In the genomic region with DNA sequence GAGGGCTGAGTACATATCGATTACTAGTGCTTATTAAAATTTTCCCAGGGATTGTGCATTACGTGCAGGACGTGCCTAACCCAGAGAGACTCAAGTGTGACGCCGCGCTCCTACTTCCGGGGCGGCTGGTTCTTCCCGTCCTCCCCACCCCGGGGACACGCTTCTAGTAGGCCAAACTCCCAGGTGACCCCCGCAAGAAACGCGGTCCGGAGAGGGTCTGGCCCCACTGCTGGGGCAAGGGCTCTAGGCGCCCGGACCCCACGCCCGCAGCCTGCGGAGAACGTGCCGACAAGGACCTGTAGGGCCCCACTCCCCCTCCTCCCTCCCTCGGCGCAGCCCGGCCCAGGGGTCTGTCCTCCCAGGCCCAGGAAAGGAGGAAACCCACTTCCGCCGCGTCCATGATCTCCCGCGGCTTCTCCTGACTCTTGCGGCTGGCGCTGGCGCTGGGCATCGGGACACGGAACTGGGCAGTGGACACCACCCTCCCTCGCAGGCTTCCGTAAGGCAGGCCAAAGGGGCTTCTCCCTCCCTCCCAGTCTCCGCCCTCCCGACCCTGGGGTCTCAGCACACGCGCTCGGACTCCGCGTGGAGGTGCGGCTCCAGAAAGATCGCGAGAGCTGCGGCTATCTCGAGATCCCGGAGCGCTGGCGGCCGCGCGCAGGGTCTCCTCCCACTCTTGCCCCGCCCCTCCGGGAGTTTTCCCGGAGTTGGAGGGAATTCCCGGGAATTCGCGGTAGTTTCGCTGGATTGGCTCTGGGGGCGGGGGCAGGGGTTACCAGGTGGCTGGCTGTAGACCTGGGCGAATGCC, we compare ENCODE assay signal across 8 cellular contexts. TPM values are rescaled to one million over a fixed set of nuclear protein-coding genes. Genes with fewer than 3 reads are reported as not detected.
DNase-seq lines count a peak whose midpoint lies in the region; ATAC-seq lines count a peak whose summit lies in the region.

A gene (minus strand): TSS at position 609 of the 808 bp plus-strand sequence. CDS start 158 bp downstream, at position 451.

- in situ Hi-C loops in endometrial microvascular endothelial cells (cut with HindIII; ENCODE audit: inconsistent ontology term, low pct_unique_long_range_greater_than_20kb, low sequenced_read_pairs) = no loop called here

- H3K9me3 ChIP-seq in HUES48 (ENCODE audit: control insufficient read depth, insufficient read depth, low read length) (no peaks in the 10 kb centered on the region), NT2/D1 (ENCODE audit: insufficient read depth, low read length) (peaks cover 7% of the 10 kb centered on the region; the same call in 1 of the 2 replicates)

- H3K27me3 ChIP-seq in HUES48 (ENCODE audit: control insufficient read depth, insufficient read depth, low read length) = no peaks in the 10 kb centered on the region
- H3K27me3 ChIP-seq in NT2/D1 (ENCODE audit: insufficient read depth, insufficient read length) = no peaks in the 10 kb centered on the region

- H3K9ac ChIP-seq in HUES48 (ENCODE audit: low read depth, low read length) = peak within 1 kb of the TSS; percentile 91
- peak within 1 kb of the TSS; percentile 97 for H3K9ac ChIP-seq in NT2/D1 (ENCODE audit: insufficient read length, low read depth)

- peaks cover 29% of the 10 kb centered on the region for H3K36me3 ChIP-seq in HUES48 (ENCODE audit: control insufficient read depth, insufficient read depth, low read length)
- peaks cover 32% of the 10 kb centered on the region for H3K36me3 ChIP-seq in NT2/D1 (ENCODE audit: insufficient read depth, insufficient read length, low read length)

- peak within 1 kb of the TSS; percentile 84 for H3K4me3 ChIP-seq in HUES48 (ENCODE audit: low read depth, low read length)
- peak within 1 kb of the TSS; percentile 95 for H3K4me3 ChIP-seq in NT2/D1 (ENCODE audit: insufficient read length, low read depth)

- ATAC-seq in GM21423 (IDR thresholded peaks at IDR 0.05; ENCODE audit: unreplicated experiment) = peak; percentile 80

- H3K4me1 ChIP-seq in HUES48 (ENCODE audit: control insufficient read depth, insufficient read depth, low read length) (peaks cover 12% of the 10 kb centered on the region), NT2/D1 (ENCODE audit: insufficient read depth, insufficient read length) (no peaks in the 10 kb centered on the region)

- DNase-seq in D341Med (ENCODE audit: low spot score) = peak; percentile 95
- peak; percentile 81 for DNase-seq in NT2/D1 (ENCODE audit: low read depth, low spot score)
- peak; percentile 43 for DNase-seq in activated CD8-positive, alpha-beta memory T cell treated with anti-CD3 and anti-CD28 coated beads, Interleukin-2, amount 50 U/mL, for 24 hours (ENCODE audit: extremely low read depth)
- DNase-seq in mesenteric fat pad (ENCODE audit: low spot score) = peak; percentile 97
- DNase-seq in stimulated activated CD8-positive, alpha-beta memory T cell treated with anti-CD3 and anti-CD28 coated beads, Interleukin-15, amount 100 ng/mL, for 1 hour (ENCODE audit: low read depth) = peak; percentile 54

- H3K27ac ChIP-seq in HUES48 (ENCODE audit: low read depth, low read length) = peak within 1 kb of the TSS; percentile 82

RNA-seq across cellular contexts. Expression of the gene that starts here (rescaled TPM):
- total RNA-seq in endometrial microvascular endothelial cells (ENCODE audit: inconsistent ontology term) = 64.6 TPM
- 62.8 TPM for total RNA-seq in mesenteric fat pad

Comparison
In these comparisons a context has a peak if more than half of its experiments do, and no peak if none do; other contexts are left out.
1. Peak in every context shown above with its lines: DNase-seq, ATAC-seq, H3K4me3 ChIP-seq and H3K27ac ChIP-seq.
2. DNase-seq: peak in every context shown above with its lines; median percentile 97 in mesenteric fat pad; 95 in D341Med; 81 in NT2/D1; 54 in stimulated activated CD8-positive, alpha-beta memory T cell treated with anti-CD3 and anti-CD28 coated beads, Interleukin-15, amount 100 ng/mL, for 1 hour; 43 in activated CD8-positive, alpha-beta memory T cell treated with anti-CD3 and anti-CD28 coated beads, Interleukin-2, amount 50 U/mL, for 24 hours.